9 cellular contexts compared by ENCODE assay signal in the genomic region with DNA sequence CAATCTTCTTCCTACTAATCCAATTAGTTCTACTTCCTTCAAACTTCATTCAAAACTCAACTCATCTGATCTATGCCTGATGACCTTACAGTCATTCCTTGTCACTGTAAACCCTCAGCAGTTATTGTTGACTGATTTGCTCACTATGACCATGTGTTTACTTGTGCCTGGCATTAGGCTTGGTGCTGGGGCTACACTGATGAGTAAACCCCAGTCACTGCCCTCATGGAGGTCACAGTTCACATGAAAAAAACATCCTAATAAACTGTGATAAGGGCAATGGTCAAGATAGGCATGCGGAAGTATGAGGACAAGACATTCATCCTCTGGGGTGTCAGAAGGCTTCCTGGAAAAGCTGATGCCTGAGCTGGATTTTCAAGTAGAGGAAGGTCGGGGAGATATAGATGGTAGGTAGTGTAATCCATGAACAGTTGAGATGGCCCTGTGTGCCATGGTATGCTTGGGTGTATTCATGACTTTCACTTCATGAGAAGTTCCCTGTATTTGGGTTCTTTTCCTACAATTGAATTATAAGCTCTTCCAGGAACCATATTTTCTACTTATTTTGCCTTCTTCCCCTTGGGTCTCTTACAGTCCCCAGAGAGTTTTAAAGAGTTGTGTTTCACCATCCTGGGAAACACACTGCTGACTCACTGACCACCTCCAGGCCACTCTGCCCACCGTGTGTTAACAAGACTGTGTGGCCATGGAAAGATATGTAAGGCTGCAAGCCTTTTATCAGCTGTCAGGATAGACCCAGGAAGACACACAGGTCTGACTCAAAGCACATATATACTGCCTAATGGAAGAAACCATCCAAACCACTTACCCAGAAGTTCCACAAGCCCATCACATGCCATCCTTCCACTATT. TPM values are rescaled to one million over a fixed set of nuclear protein-coding genes. Genes with fewer than 3 reads are reported as not detected.
DNase-seq lines count a peak whose midpoint lies in the region; ATAC-seq and TF ChIP-seq lines count a peak whose summit lies in the region.
"Had no signal": no experiment of that assay in that cellular context is flagged by ENCODE, and none has a peak within 500 bp of the region (broad histone marks: within the 10 kb centered on the region; RNA-seq: fewer than 3 reads in every experiment).

No MANE protein-coding gene starts in this region.

- peak overlapping the region; percentile 2 for H3K27ac Mint-ChIP-seq in activated naive CD8-positive, alpha-beta T cell treated with anti-CD3 and anti-CD28 coated beads, Interleukin-2, amount 10 ng/mL, durations not matched to agents 7 days and 5 days

- ATAC-seq in activated naive CD8-positive, alpha-beta T cell treated with anti-CD3 and anti-CD28 coated beads, Interleukin-2, amount 10 ng/mL, durations not matched to agents 7 days and 5 days (ENCODE audit: low read depth), result no peak
- peak in 1 of 2 donors; percentile 38 for ATAC-seq in upper lobe of left lung (ENCODE audit: low FRiP score in 2 of 2)

- H3K9me3 Mint-ChIP-seq in activated naive CD8-positive, alpha-beta T cell treated with anti-CD3 and anti-CD28 coated beads, Interleukin-2, amount 10 ng/mL, durations not matched to agents 7 days and 5 days, result no peaks in the 10 kb centered on the region

- POLR2A ChIA-PET in activated naive CD8-positive, alpha-beta T cell treated with anti-CD3 and anti-CD28 coated beads, Interleukin-2, amount 10 ng/mL, durations not matched to agents 7 days and 5 days (lab: Charles Lee), result interaction anchor here (1.2 kb wide), 1 partner anchor 38 kb away, joined by 3 read pairs; the partner anchor contains the start of gene DUSP6

- peaks cover 2% of the 10 kb centered on the region for H3K27me3 Mint-ChIP-seq in activated naive CD8-positive, alpha-beta T cell treated with anti-CD3 and anti-CD28 coated beads, Interleukin-2, amount 10 ng/mL, durations not matched to agents 7 days and 5 days

- H3K4me1 ChIP-seq in left ventricle myocardium inferior, result peaks cover 28% of the 10 kb centered on the region
- peaks cover 30 to 41% (median 38%) of the 10 kb centered on the region in 4 donors for H3K4me1 ChIP-seq in upper lobe of left lung

- H3K36me3 Mint-ChIP-seq in activated naive CD8-positive, alpha-beta T cell treated with anti-CD3 and anti-CD28 coated beads, Interleukin-2, amount 10 ng/mL, durations not matched to agents 7 days and 5 days, result peaks cover 22% of the 10 kb centered on the region

- H3K27ac ChIP-seq in left ventricle myocardium inferior (replicated peaks), result peak overlapping the region; percentile 82
- H3K27ac ChIP-seq in upper lobe of left lung, result peak overlapping the region; percentile 69 to 81 (median 74)
- H3K27ac ChIP-seq in coronary artery, result peak overlapping the region in 1 of 2 donors; percentile 62

- TF ChIP-seq CTCF in left ventricle myocardium inferior (IDR thresholded peaks at IDR 0.05; ENCODE audit: borderline replicate concordance) (no peak), upper lobe of left lung (IDR thresholded peaks at IDR 0.05) (no peak), coronary artery (IDR thresholded peaks at IDR 0.05) (no peak)

- H3K9me3 ChIP-seq in left ventricle myocardium inferior (replicated peaks) (no peaks in the 10 kb centered on the region), upper lobe of left lung (no peaks in the 10 kb centered on the region)

- no peak for TF ChIP-seq EP300 in upper lobe of left lung (IDR thresholded peaks at IDR 0.05)

- H3K4me3 ChIP-seq in left ventricle myocardium inferior (no peak overlapping the region), upper lobe of left lung (no peak overlapping the region), coronary artery (no peak overlapping the region)

- H3K4me3 Mint-ChIP-seq in activated naive CD8-positive, alpha-beta T cell treated with anti-CD3 and anti-CD28 coated beads, Interleukin-2, amount 10 ng/mL, durations not matched to agents 7 days and 5 days, result no peak overlapping the region

- TF ChIP-seq POLR2A in upper lobe of left lung (IDR thresholded peaks at IDR 0.05), result no peak

- H3K27me3 ChIP-seq in left ventricle myocardium inferior (ENCODE audit: low read depth) (no peaks in the 10 kb centered on the region), upper lobe of left lung (no peaks in the 10 kb centered on the region)

- peaks cover 19% of the 10 kb centered on the region for H3K4me1 Mint-ChIP-seq in activated naive CD8-positive, alpha-beta T cell treated with anti-CD3 and anti-CD28 coated beads, Interleukin-2, amount 10 ng/mL, durations not matched to agents 7 days and 5 days

- intact Hi-C loops in left ventricle myocardium inferior (cut with micrococcal nuclease) (no loop called here), cardiac septum (cut with DNase I) (no loop called here)

- H3K36me3 ChIP-seq in left ventricle myocardium inferior (no peaks in the 10 kb centered on the region), upper lobe of left lung (no peaks in the 10 kb centered on the region)

- DNase-seq in left ventricle myocardium inferior (no peak), cardiac septum (ENCODE audit: low spot score) (no peak), kidney tubule cell (ENCODE audit: low spot score) (peak; percentile 83), upper lobe of left lung (no peak), HPDE6-E6E7 (ENCODE audit: extremely low spot score) (no peak), NCI-H1417 (lab: John Stamatoyannopoulos, UW) (no peak), coronary artery (ENCODE audit: low spot score) (no peak)
- no peak for DNase-seq in activated naive CD8-positive, alpha-beta T cell treated with anti-CD3 and anti-CD28 coated beads, Interleukin-2, amount 10 ng/mL, durations not matched to agents 7 days and 5 days
- DNase-seq: DND-41 had no signal

- WGBS in upper lobe of left lung, 2 donors, result 57 to 60% methylated on average over 3 of the region's 3 CpGs

RNA-seq across cellular contexts. Expression of gene DUSP6, which starts 38.7 kb away (rescaled TPM):
- total RNA-seq in left ventricle myocardium inferior (16.1 TPM), cardiac septum (28.9 TPM), upper lobe of left lung (100 to 1,000 TPM in 2 of 6 donors, 10 to 100 TPM in 4; 18.4 to 236 (median 86.0) TPM)
- total RNA-seq in activated naive CD8-positive, alpha-beta T cell treated with anti-CD3 and anti-CD28 coated beads, Interleukin-2, amount 10 ng/mL, durations not matched to agents 7 days and 5 days, result 10 to 100 TPM; 77.5 to 85.0 TPM
